1 cellular context compared by ENCODE assay signal in genomic region chrX:109872021-109872730, GRCh38.
TF ChIP-seq lines count a peak whose summit lies in the region.

No MANE protein-coding gene starts in this region.

TF ChIP-seq in HepG2, 621 proteins besides CTCF, POLR2A, EP300 and RAD21 (continued from another document):
- TF ChIP-seq LRRFIP1 (CRISPR knock-in tag; conservative IDR thresholded peaks at IDR 0.05) (no peak), TBL1XR1 (IDR thresholded peaks at IDR 0.05; ENCODE audit: borderline replicate concordance, low read length, partially characterized antibody) (peak; percentile 31), KAT2B (IDR thresholded peaks at IDR 0.05; ENCODE audit: borderline replicate concordance, low read depth, low read length) (peak; percentile 77), ZMYM2 (CRISPR knock-in tag; IDR thresholded peaks at IDR 0.05) (no peak), ZNF24 (IDR thresholded peaks at IDR 0.05) (no peak), GRHL1 (CRISPR knock-in tag; conservative IDR thresholded peaks at IDR 0.05) (no peak), TMF1 (CRISPR knock-in tag; IDR thresholded peaks at IDR 0.05; ENCODE audit: low read depth) (no peak), ISL2 (CRISPR knock-in tag; IDR thresholded peaks at IDR 0.05) (peak; percentile 82), FOXA3 (CRISPR knock-in tag; IDR thresholded peaks at IDR 0.05) (peak; percentile 89), ZBTB10 (CRISPR knock-in tag; IDR thresholded peaks at IDR 0.05; ENCODE audit: borderline replicate concordance) (no peak), ZNF3 (CRISPR knock-in tag; IDR thresholded peaks at IDR 0.05) (no peak), ZNF773 (CRISPR knock-in tag; IDR thresholded peaks at IDR 0.05; ENCODE audit: borderline replicate concordance) (no peak), FOSL2 (CRISPR knock-in tag; IDR thresholded peaks at IDR 0.05) (peak; percentile 81), KAT8 (CRISPR knock-in tag; IDR thresholded peaks at IDR 0.05) (peak; percentile 45; the same call in 1 of the 2 replicates), ZNF496 (CRISPR knock-in tag; IDR thresholded peaks at IDR 0.05; ENCODE audit: insufficient replicate concordance) (no peak), MIXL1 (CRISPR knock-in tag; IDR thresholded peaks at IDR 0.05) (peak; percentile 25; the same call in 1 of the 2 replicates), ZNF280D (CRISPR knock-in tag; IDR thresholded peaks at IDR 0.05) (no peak), KLF11 (CRISPR knock-in tag; IDR thresholded peaks at IDR 0.05) (no peak), TCF7 (IDR thresholded peaks at IDR 0.05; ENCODE audit: low read depth) (peak; percentile 68), HDAC2 (CRISPR knock-in tag; IDR thresholded peaks at IDR 0.05) (peak; percentile 69; the same call in 1 of the 2 replicates), ELK4 (CRISPR knock-in tag; IDR thresholded peaks at IDR 0.05; ENCODE audit: borderline replicate concordance) (no peak), TFE3 (CRISPR knock-in tag; IDR thresholded peaks at IDR 0.05) (0 out of 2 replicates have a peak, but pooled peaks have one; percentile 15), ZBTB37 (CRISPR knock-in tag; IDR thresholded peaks at IDR 0.05) (peak; percentile 66; the same call in 1 of the 2 replicates), NCOR1 (IDR thresholded peaks at IDR 0.05; ENCODE audit: borderline replicate concordance, low read length) (peak; percentile 67; the same call in 1 of the 2 replicates), ZNF432 (CRISPR knock-in tag; IDR thresholded peaks at IDR 0.05; ENCODE audit: borderline replicate concordance) (no peak), ZFP36L2 (CRISPR knock-in tag; IDR thresholded peaks at IDR 0.05) (no peak), KDM6A (CRISPR knock-in tag; IDR thresholded peaks at IDR 0.05; ENCODE audit: low read depth) (no peak), PRMT3 (CRISPR knock-in tag; IDR thresholded peaks at IDR 0.05; ENCODE audit: borderline replicate concordance, low read depth) (no peak), IKZF4 (CRISPR knock-in tag; IDR thresholded peaks at IDR 0.05; ENCODE audit: borderline replicate concordance, low read depth, not compliant biosample characterization) (no peak), MXD4 (CRISPR knock-in tag; IDR thresholded peaks at IDR 0.05) (no peak), MTERF4 (CRISPR knock-in tag; IDR thresholded peaks at IDR 0.05) (no peak), ATM (IDR thresholded peaks at IDR 0.05; ENCODE audit: borderline replicate concordance) (no peak), NCOA1 (CRISPR knock-in tag; IDR thresholded peaks at IDR 0.05) (no peak), ZFP1 (CRISPR knock-in tag; IDR thresholded peaks at IDR 0.05) (0 out of 2 replicates have a peak, but pooled peaks have one; percentile 46)
